ENCODE assay signal across 10 cellular contexts in the genomic region with DNA sequence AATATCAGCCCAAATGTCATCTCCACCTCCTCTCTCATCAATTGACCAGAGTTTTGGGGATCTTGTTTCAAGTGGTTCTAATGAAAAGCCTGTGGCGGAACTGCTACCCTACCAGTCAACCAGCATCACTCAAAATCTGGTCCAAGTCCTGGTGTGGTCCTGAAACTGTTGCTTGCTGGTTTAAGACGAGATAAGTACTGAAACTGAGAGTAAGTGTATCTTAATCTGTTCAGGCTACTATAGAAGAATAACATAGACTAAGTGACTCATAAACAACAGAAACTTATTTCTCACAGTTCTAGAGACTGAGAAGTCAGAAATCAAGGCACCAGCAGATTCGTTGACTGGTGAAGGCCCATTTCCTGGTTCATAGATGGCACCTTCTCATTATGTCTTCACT. TPM values are rescaled to one million over a fixed set of nuclear protein-coding genes. Genes with fewer than 3 reads are reported as not detected.
DNase-seq lines count a peak whose midpoint lies in the region; ATAC-seq and TF ChIP-seq lines count a peak whose summit lies in the region.
"Had no signal": no experiment of that assay in that cellular context is flagged by ENCODE, and none has a peak within 500 bp of the region (broad histone marks: within the 10 kb centered on the region; RNA-seq: fewer than 3 reads in every experiment).

No MANE protein-coding gene starts in this region.

- no peak overlapping the region for H3K4me3 Mint-ChIP-seq in activated naive CD8-positive, alpha-beta T cell treated with anti-CD3 and anti-CD28 coated beads for 36 hours

- H3K27ac Mint-ChIP-seq in activated naive CD8-positive, alpha-beta T cell treated with anti-CD3 and anti-CD28 coated beads for 36 hours, result peak overlapping the region; percentile 30

- H3K27ac ChIP-seq in A673 (ENCODE audit: low read depth, low read length, poor library complexity, severe bottlenecking) (no peak overlapping the region), mesendoderm (ENCODE audit: low read depth, low read length) (no peak overlapping the region)

- H3K23ac ChIP-seq in mesendoderm (ENCODE audit: low read length), result no peak overlapping the region

- POLR2A ChIA-PET in A673 (lab: Charles Lee; ENCODE audit: low non-redundant PET), result no interaction called here

- no peak overlapping the region for H4K5ac ChIP-seq in mesendoderm (ENCODE audit: low read length)

- TF ChIP-seq CTCF in GM12864 (IDR thresholded peaks at IDR 0.05; ENCODE audit: low read depth, low read length, missing control alignments), result no peak
- TF ChIP-seq CTCF in A673 (conservative IDR thresholded peaks at IDR 0.05; ENCODE audit: low read depth, low read length), result no peak

- peak; percentile 80 for DNase-seq in GM12864 (ENCODE audit: low read depth)
- DNase-seq in activated naive CD8-positive, alpha-beta T cell treated with anti-CD3 and anti-CD28 coated beads for 36 hours, result peak; percentile 46
- no peak for DNase-seq in A673 (ENCODE audit: low spot score)
- DNase-seq in central memory CD4-positive, alpha-beta T cell, result no peak
- DNase-seq in mesendoderm, result no peak
- DNase-seq in HAP-1 (ENCODE audit: low spot score in 2 of 2), result no peak
- DNase-seq: left ventricle myocardium superior had no signal

- peaks cover 29% of the 10 kb centered on the region for H3K4me1 Mint-ChIP-seq in activated naive CD8-positive, alpha-beta T cell treated with anti-CD3 and anti-CD28 coated beads for 36 hours

- H2AK5ac ChIP-seq in mesendoderm (ENCODE audit: low read length), result no peak overlapping the region

- no peak overlapping the region for H3K4me2 ChIP-seq in mesendoderm (ENCODE audit: low read length)

- H3K4ac ChIP-seq in mesendoderm (ENCODE audit: low read depth, low read length), result no peak overlapping the region

- CTCF ChIA-PET in A673 (lab: Charles Lee), result no interaction called here

- H3K36me3 Mint-ChIP-seq in activated naive CD8-positive, alpha-beta T cell treated with anti-CD3 and anti-CD28 coated beads for 36 hours, result no peaks in the 10 kb centered on the region

- no peak overlapping the region for H2BK120ac ChIP-seq in mesendoderm (ENCODE audit: low read depth, low read length)

- H3K79me2 ChIP-seq in mesendoderm (ENCODE audit: control insufficient read depth, insufficient read depth, low read length), result no peaks in the 10 kb centered on the region

- H3K27me3 Mint-ChIP-seq in activated naive CD8-positive, alpha-beta T cell treated with anti-CD3 and anti-CD28 coated beads for 36 hours, result peaks cover 40% of the 10 kb centered on the region

- no peak overlapping the region for H3K18ac ChIP-seq in mesendoderm (ENCODE audit: low read length)

- no peak overlapping the region for H3K9ac ChIP-seq in mesendoderm (ENCODE audit: low read length)

- no peak overlapping the region for H2BK15ac ChIP-seq in mesendoderm (replicated peaks; ENCODE audit: low read depth)

- no TSS peak for BruUV-seq in A673 (replicated peaks; lab: Mats Ljungman, UMichigan)

- H3K9me3 ChIP-seq in A673 (ENCODE audit: low read depth, low read length, poor library complexity, severe bottlenecking) (no peaks in the 10 kb centered on the region), HAP-1 (no peaks in the 10 kb centered on the region)

- H4K8ac ChIP-seq in mesendoderm (ENCODE audit: low read depth, low read length), result no peak overlapping the region

- peak; percentile 99 for ATAC-seq in GM19395 (IDR thresholded peaks at IDR 0.05; ENCODE audit: unreplicated experiment)
- ATAC-seq in HG03025 (IDR thresholded peaks at IDR 0.05; ENCODE audit: low FRiP score, unreplicated experiment), result peak; percentile 100

- in situ Hi-C loops in HAP-1 (cut with MboI; ENCODE audit: low sequenced_read_pairs), result no loop called here

- no peak overlapping the region for H2BK5ac ChIP-seq in mesendoderm (ENCODE audit: low read length)

- no CpG with 5 or more reads among the region's 3 CpGs for WGBS in mesendoderm (ENCODE audit: extremely low coverage, insufficient coverage, low lambda C conversion rate)

- H3K4me1 ChIP-seq in A673 (ENCODE audit: insufficient read depth, low read length, poor library complexity, severe bottlenecking), result no peaks in the 10 kb centered on the region
- H3K4me1 ChIP-seq in mesendoderm (ENCODE audit: control insufficient read depth, low read depth, low read length), result no peaks in the 10 kb centered on the region
- H3K4me1 ChIP-seq in HAP-1, result peaks cover 14% of the 10 kb centered on the region

- H3K4me3 ChIP-seq in GM12864 (ENCODE audit: low read depth, low read length) (no peak overlapping the region), A673 (ENCODE audit: low read depth, low read length, poor library complexity, severe bottlenecking) (no peak overlapping the region), mesendoderm (ENCODE audit: low read length) (no peak overlapping the region), HAP-1 (no peak overlapping the region)

- intact Hi-C loops in A673 (cut with micrococcal nuclease; ENCODE audit: unreplicated experiment), result no loop called here

- no peaks in the 10 kb centered on the region for H3K27me3 ChIP-seq in A673 (replicated peaks; ENCODE audit: insufficient read depth, low read depth, low read length, poor library complexity)
- H3K27me3 ChIP-seq in mesendoderm (ENCODE audit: insufficient read depth, low read length, poor library complexity), result no peaks in the 10 kb centered on the region
- H3K27me3 ChIP-seq in HAP-1 (ENCODE audit: low read depth), result no peaks in the 10 kb centered on the region

- H3K36me3 ChIP-seq in A673 (ENCODE audit: insufficient read depth, low read length, poor library complexity, severe bottlenecking), result no peaks in the 10 kb centered on the region
- no peaks in the 10 kb centered on the region for H3K36me3 ChIP-seq in mesendoderm (ENCODE audit: control insufficient read depth, insufficient read depth, low read length)
- no peaks in the 10 kb centered on the region for H3K36me3 ChIP-seq in HAP-1 (replicated peaks)

- H3K56ac ChIP-seq in mesendoderm (ENCODE audit: low read length), result no peak overlapping the region

- H3K79me1 ChIP-seq in mesendoderm (ENCODE audit: low read length), result no peaks in the 10 kb centered on the region

- no peaks in the 10 kb centered on the region for H3K9me3 Mint-ChIP-seq in activated naive CD8-positive, alpha-beta T cell treated with anti-CD3 and anti-CD28 coated beads for 36 hours

RNA-seq across cellular contexts. Expression of gene GALNT5, which starts 0.9 kb away (rescaled TPM):
- not detected for total RNA-seq in activated naive CD8-positive, alpha-beta T cell treated with anti-CD3 and anti-CD28 coated beads for 36 hours
- not detected in 2 replicates for total RNA-seq in A673 (2021)
- polyA plus RNA-seq in mesendoderm (2013, experiment 1 of 2), result 0.10 TPM
- polyA plus RNA-seq in mesendoderm (2013, experiment 2 of 2), result 0.08 TPM
- total RNA-seq: T-helper 2 cell treated with Interferon-gamma antibody and Interleukin-4, amounts not matched to agents 100 ng/mL and 5 ng/mL, for 36 hours had no signal

Comparison
In these comparisons a context has a peak if more than half of its experiments do, and no peak if none do; other contexts are left out.
1. DNase-seq: peak in GM12864 (single experiment) and activated naive CD8-positive, alpha-beta T cell treated with anti-CD3 and anti-CD28 coated beads for 36 hours (single experiment); none in A673 (single experiment), central memory CD4-positive, alpha-beta T cell (single experiment), mesendoderm (single experiment) and HAP-1 (0 of 2).